Comparison of ENCODE assay signal across 18 cellular contexts in genomic region chr4:19711871-19712270, GRCh38.
DNase-seq lines count a peak whose midpoint lies in the region; FAIRE-seq and TF ChIP-seq lines count a peak whose summit lies in the region.
"Had no signal": no experiment of that assay in that cellular context is flagged by ENCODE, and none has a peak within 500 bp of the region (broad histone marks: within the 10 kb centered on the region; RNA-seq: fewer than 3 reads in every experiment).

No MANE protein-coding gene starts in this region.

- no peak overlapping the region for H4K8ac ChIP-seq in mesenchymal stem cell (ENCODE audit: low read length)

- H4K20me1 ChIP-seq in mammary epithelial cell (ENCODE audit: insufficient read depth, low read length) = no peaks in the 10 kb centered on the region
- H4K20me1 ChIP-seq: BLaER1 treated with 17β-estradiol and CSF1 and Interleukin-3, amounts not matched to agents 10 nM and 100 nM had no signal

- no peak overlapping the region for H2BK12ac ChIP-seq in mesenchymal stem cell (ENCODE audit: low read length in 2 of 2)

- H3K36me3 ChIP-seq in mammary epithelial cell (ENCODE audit: insufficient read depth, low read length) (no peaks in the 10 kb centered on the region), mesenchymal stem cell (ENCODE audit: control insufficient read depth in 1 of 2, insufficient read depth in 2 of 2, low read depth in 1 of 2, low read length in 2 of 2) (no peaks in the 10 kb centered on the region)
- H3K36me3 ChIP-seq: BLaER1 treated with 17β-estradiol and CSF1 and Interleukin-3, amounts not matched to agents 10 nM and 100 nM; gastrocnemius medialis had no signal

- no TSS peak for BruUV-seq in mammary epithelial cell (replicated peaks; lab: Mats Ljungman, UMichigan)

- no peak overlapping the region for H2BK5ac ChIP-seq in mesenchymal stem cell (ENCODE audit: low read depth, low read length, poor library complexity, severe bottlenecking)

- intact Hi-C loops in mammary epithelial cell (cut with micrococcal nuclease) = no loop called here

- no peak overlapping the region for H3K27ac Mint-ChIP-seq in glutamatergic neuron (ENCODE audit: unreplicated experiment)
- H3K27ac Mint-ChIP-seq: activated naive CD4-positive, alpha-beta T cell treated with anti-CD3 and anti-CD28 coated beads, Interleukin-2, amount 50 U/mL, for 24 hours had no signal

- CTCF ChIA-PET in mammary epithelial cell (lab: Charles Lee; ENCODE audit: low non-redundant PET) = no interaction called here

- in situ Hi-C loops in mammary epithelial cell (cut with MboI; ENCODE audit: low sequenced_read_pairs in 2 of 2) = no loop called here

- H3K79me2 ChIP-seq in mammary epithelial cell (ENCODE audit: insufficient read depth, low read length) = no peaks in the 10 kb centered on the region

- no peaks in the 10 kb centered on the region for H3K9me3 Mint-ChIP-seq in glutamatergic neuron (ENCODE audit: unreplicated experiment)

- H3K27me3 ChIP-seq in mammary epithelial cell (ENCODE audit: insufficient read depth, low read length) (no peaks in the 10 kb centered on the region), mesenchymal stem cell (ENCODE audit: control insufficient read depth in 1 of 2, insufficient read depth in 1 of 2, low read length in 2 of 2) (no peaks in the 10 kb centered on the region)
- H3K27me3 ChIP-seq: gastrocnemius medialis had no signal

- H3K4me1 ChIP-seq in mammary epithelial cell (ENCODE audit: insufficient read depth, low read length) = no peaks in the 10 kb centered on the region
- H3K4me1 ChIP-seq in mesenchymal stem cell (ENCODE audit: control insufficient read depth, insufficient read depth, low read depth, low read length) = no peaks in the 10 kb centered on the region
- H3K4me1 ChIP-seq: BLaER1 treated with 17β-estradiol and CSF1 and Interleukin-3, amounts not matched to agents 10 nM and 100 nM; gastrocnemius medialis had no signal

- no peak overlapping the region for H3K14ac ChIP-seq in mesenchymal stem cell (ENCODE audit: low read length in 2 of 2)

- TF ChIP-seq CTCF in AG10803 (conservative IDR thresholded peaks at IDR 0.05; ENCODE audit: low read length) = no peak
- no peak for TF ChIP-seq CTCF in mammary epithelial cell (conservative IDR thresholded peaks at IDR 0.05 in 1 of 2, IDR thresholded peaks at IDR 0.05 in 1 of 2; ENCODE audit: extremely low read depth in 1 of 2, insufficient read depth in 1 of 2, low read depth in 1 of 2, low read length in 2 of 2)
- TF ChIP-seq CTCF in glutamatergic neuron (IDR thresholded peaks at IDR 0.05; ENCODE audit: partially characterized antibody, unreplicated experiment) = no peak

- no peak overlapping the region for H2AK5ac ChIP-seq in mesenchymal stem cell (ENCODE audit: low read length, severe bottlenecking)

- H3K4me2 ChIP-seq in mammary epithelial cell (ENCODE audit: insufficient read depth, low read depth, low read length) (no peak overlapping the region), mesenchymal stem cell (ENCODE audit: low read length, poor library complexity, severe bottlenecking) (no peak overlapping the region)
- H3K4me2 ChIP-seq: BLaER1 treated with 17β-estradiol and CSF1 and Interleukin-3, amounts not matched to agents 10 nM and 100 nM had no signal

- no peaks in the 10 kb centered on the region for H3K4me1 Mint-ChIP-seq in glutamatergic neuron (ENCODE audit: low read depth, unreplicated experiment)
- H3K4me1 Mint-ChIP-seq: activated naive CD4-positive, alpha-beta T cell treated with anti-CD3 and anti-CD28 coated beads, Interleukin-2, amount 50 U/mL, for 24 hours had no signal

- no peak overlapping the region for H3K4ac ChIP-seq in mesenchymal stem cell (ENCODE audit: low read depth in 1 of 2, low read length in 2 of 2)

- DNase-seq in AG10803 (ENCODE audit: low read depth) = peak; percentile 59
- peak; percentile 24 for DNase-seq in HTR-8/SVneo (ENCODE audit: insufficient read length, low spot score)
- peak; percentile 2 for DNase-seq in mammary epithelial cell
- DNase-seq in mesenchymal stem cell = peak; percentile 82
- DNase-seq in glutamatergic neuron = no peak
- DNase-seq in erythroblast (lab: John Stamatoyannopoulos, UW) = no peak
- DNase-seq in GDM1 (lab: John Stamatoyannopoulos, UW) = no peak
- no peak for DNase-seq in SIG-M5 (lab: John Stamatoyannopoulos, UW)
- DNase-seq: activated CD8-positive, alpha-beta memory T cell treated with anti-CD3 and anti-CD28 coated beads, Interleukin-2, amount 50 U/mL, for 4 hours; cortex of kidney; gastrocnemius medialis; MM.1S; NCI-H2081; stimulated activated CD4-positive, alpha-beta T cell treated with anti-CD3 and anti-CD28 coated beads, Interleukin-2, amount 100 ng/mL, for 24 hours had no signal

- H2BK15ac ChIP-seq in mesenchymal stem cell (ENCODE audit: low read depth, poor library complexity, severe bottlenecking) = no peak overlapping the region

- H3K27ac ChIP-seq in mammary epithelial cell (ENCODE audit: insufficient read depth, low read depth, low read length) (no peak overlapping the region), mesenchymal stem cell (ENCODE audit: low read length, poor library complexity, severe bottlenecking) (no peak overlapping the region)
- H3K27ac ChIP-seq: BLaER1 treated with 17β-estradiol and CSF1 and Interleukin-3, amounts not matched to agents 10 nM and 100 nM; gastrocnemius medialis; HL-60 had no signal

- no peaks in the 10 kb centered on the region for H3K79me1 ChIP-seq in mesenchymal stem cell (replicated peaks; ENCODE audit: low read length, poor library complexity, severe bottlenecking)

- H3K27me3 Mint-ChIP-seq in glutamatergic neuron (ENCODE audit: unreplicated experiment) = no peaks in the 10 kb centered on the region
- H3K27me3 Mint-ChIP-seq: activated naive CD4-positive, alpha-beta T cell treated with anti-CD3 and anti-CD28 coated beads, Interleukin-2, amount 50 U/mL, for 24 hours had no signal

- no peak overlapping the region for H3K9ac ChIP-seq in mammary epithelial cell (ENCODE audit: insufficient read depth, low read length)
- no peak overlapping the region for H3K9ac ChIP-seq in mesenchymal stem cell (ENCODE audit: low read length)
- H3K9ac ChIP-seq: BLaER1 treated with 17β-estradiol and CSF1 and Interleukin-3, amounts not matched to agents 10 nM and 100 nM had no signal

- H2AFZ ChIP-seq in mammary epithelial cell (ENCODE audit: low read depth, low read length) (no peak overlapping the region), mesenchymal stem cell (ENCODE audit: low read depth, low read length) (no peak overlapping the region)

- H2BK120ac ChIP-seq in mesenchymal stem cell (ENCODE audit: low read depth, low read length) = no peak overlapping the region

- dilution Hi-C loops in mammary epithelial cell (cut with HindIII; ENCODE audit: low sequenced_read_pairs) = no loop called here

- no peak for TF ChIP-seq POLR2A in erythroblast (IDR thresholded peaks at IDR 0.05; ENCODE audit: low read length)

- peak; percentile 48 for FAIRE-seq in HTR-8/SVneo (lab: Jason Lieb, UNC)
- FAIRE-seq: H1 had no signal

- no peak overlapping the region for H3K23ac ChIP-seq in mesenchymal stem cell (ENCODE audit: low read length in 2 of 2)

- H3K4me3 ChIP-seq in AG10803 (ENCODE audit: low read length) (no peak overlapping the region), mammary epithelial cell (replicated peaks in 1 of 3; ENCODE audit: insufficient read depth in 1 of 3, low read depth in 2 of 3, low read length in 3 of 3) (no peak overlapping the region), mesenchymal stem cell (ENCODE audit: insufficient read depth in 1 of 2, low read depth in 1 of 2, low read length in 2 of 2) (no peak overlapping the region)
- H3K4me3 ChIP-seq: BLaER1 treated with 17β-estradiol and CSF1 and Interleukin-3, amounts not matched to agents 10 nM and 100 nM; gastrocnemius medialis had no signal

- H3K36me3 Mint-ChIP-seq in glutamatergic neuron (ENCODE audit: unreplicated experiment) = no peaks in the 10 kb centered on the region
- H3K36me3 Mint-ChIP-seq: activated naive CD4-positive, alpha-beta T cell treated with anti-CD3 and anti-CD28 coated beads, Interleukin-2, amount 50 U/mL, for 24 hours had no signal

- H3K4me3 Mint-ChIP-seq in glutamatergic neuron (ENCODE audit: unreplicated experiment) = no peak overlapping the region
- H3K4me3 Mint-ChIP-seq: activated naive CD4-positive, alpha-beta T cell treated with anti-CD3 and anti-CD28 coated beads, Interleukin-2, amount 50 U/mL, for 24 hours had no signal

- WGBS in mammary epithelial cell (ENCODE audit: low coverage, missing lambda C conversion rate) = 58% methylated on average over 3 of the region's 3 CpGs
- WGBS in mesenchymal stem cell = no CpG with 5 or more reads among the region's 3 CpGs

- H4K91ac ChIP-seq in mesenchymal stem cell (ENCODE audit: low read length) = no peak overlapping the region

- no peak overlapping the region for H3K18ac ChIP-seq in mesenchymal stem cell (ENCODE audit: low read depth in 1 of 2, low read length in 2 of 2)

- H3K9me3 ChIP-seq in mammary epithelial cell (replicated peaks; ENCODE audit: insufficient read depth, low read length) (no peaks in the 10 kb centered on the region), mesenchymal stem cell (ENCODE audit: control insufficient read depth, low read length) (no peaks in the 10 kb centered on the region)
- H3K9me3 ChIP-seq: BLaER1 treated with 17β-estradiol and CSF1 and Interleukin-3, amounts not matched to agents 10 nM and 100 nM; gastrocnemius medialis had no signal

Comparison
In these comparisons a context has a peak if more than half of its experiments do, and no peak if none do; other contexts are left out.
1. DNase-seq: peak in AG10803 (single experiment), HTR-8/SVneo (single experiment), mammary epithelial cell (single experiment) and mesenchymal stem cell (single experiment); none in glutamatergic neuron (single experiment), erythroblast (0 of 2), GDM1 (single experiment) and SIG-M5 (single experiment).